19 cellular contexts compared by ENCODE assay signal in genomic region chr7:151433721-151434400, GRCh38. TPM values are rescaled to one million over a fixed set of nuclear protein-coding genes. Genes with fewer than 3 reads are reported as not detected.
DNase-seq lines count a peak whose midpoint lies in the region; ATAC-seq, FAIRE-seq and TF ChIP-seq lines count a peak whose summit lies in the region.
"Had no signal": no experiment of that assay in that cellular context is flagged by ENCODE, and none has a peak within 500 bp of the region (broad histone marks: within the 10 kb centered on the region; RNA-seq: fewer than 3 reads in every experiment).

No MANE protein-coding gene starts in this region.

- H3K36me3 Mint-ChIP-seq in activated CD8-positive, alpha-beta T cell treated with anti-CD3 and anti-CD28 coated beads, Interleukin-2, amount 10 ng/mL, durations not matched to agents 7 days and 5 days (ENCODE audit: low read depth), result no peaks in the 10 kb centered on the region
- H3K36me3 Mint-ChIP-seq: IgD-negative memory B cell had no signal

- no peak overlapping the region for H2AFZ ChIP-seq in DND-41 (ENCODE audit: low read depth, low read length)
- H2AFZ ChIP-seq: GM23248 had no signal

- no peaks in the 10 kb centered on the region for H3K36me3 ChIP-seq in BLaER1 treated with 17β-estradiol and CSF1 and Interleukin-3, amounts not matched to agents 10 nM and 100 nM
- no peaks in the 10 kb centered on the region for H3K36me3 ChIP-seq in DND-41 (ENCODE audit: insufficient read depth, low read length)
- no peaks in the 10 kb centered on the region for H3K36me3 ChIP-seq in ovary
- H3K36me3 ChIP-seq in pancreas, result no peaks in the 10 kb centered on the region
- no peaks in the 10 kb centered on the region for H3K36me3 ChIP-seq in tibial nerve
- H3K36me3 ChIP-seq: SJCRH30 had no signal

- intact Hi-C loops in ovary (cut with DNase I) (no loop called here), pancreas (cut with DNase I) (no loop called here)

- no peak overlapping the region for H3K9ac ChIP-seq in BLaER1 treated with 17β-estradiol and CSF1 and Interleukin-3, amounts not matched to agents 10 nM and 100 nM
- no peak overlapping the region for H3K9ac ChIP-seq in DND-41 (ENCODE audit: low read depth, low read length)
- H3K9ac ChIP-seq: GM23248 had no signal

- no peak overlapping the region for H3K4me3 Mint-ChIP-seq in activated CD8-positive, alpha-beta T cell treated with anti-CD3 and anti-CD28 coated beads, Interleukin-2, amount 10 ng/mL, durations not matched to agents 7 days and 5 days

- H3K27ac Mint-ChIP-seq in activated CD8-positive, alpha-beta T cell treated with anti-CD3 and anti-CD28 coated beads, Interleukin-2, amount 10 ng/mL, durations not matched to agents 7 days and 5 days, result peak overlapping the region; percentile 87
- H3K27ac Mint-ChIP-seq: IgD-negative memory B cell had no signal

- no peak for DNase-seq in DND-41
- no peak for DNase-seq in activated CD8-positive, alpha-beta T cell treated with anti-CD3 and anti-CD28 coated beads, Interleukin-2, amount 10 ng/mL, durations not matched to agents 7 days and 5 days
- peak in 3 of 5 donors; percentile 17 to 28 (median 19) for DNase-seq in ovary
- no peak for DNase-seq in pancreas
- no peak for DNase-seq in nucleus accumbens (lab: John Stamatoyannopoulos, UW)
- DNase-seq in tibial nerve (ENCODE audit: low spot score in 2 of 2), result no peak
- DNase-seq: AML-193; DMS153; GM23248; NCI-H1048; NCI-H146; NCI-H2227 treated with DMSO at 0.1 percent for 48 hours; NCI-H526; NK-92 treated with Interleukin-12 subunit alpha and Interleukin-12 subunit beta, amount 100 ng/mL, for 24 hours; OCI-M1; SJCRH30 had no signal

- no peaks in the 10 kb centered on the region for H3K79me2 ChIP-seq in DND-41 (ENCODE audit: insufficient read depth, low read length)

- H3K27ac ChIP-seq in BLaER1 treated with 17β-estradiol and CSF1 and Interleukin-3, amounts not matched to agents 10 nM and 100 nM, result no peak overlapping the region
- H3K27ac ChIP-seq in DND-41 (ENCODE audit: low read length) (peak overlapping the region; percentile 64), ovary (no peak overlapping the region), pancreas (no peak overlapping the region), tibial nerve (no peak overlapping the region)
- H3K27ac ChIP-seq: GM23248, SJCRH30 had no signal

- ATAC-seq in DND-41 (ENCODE audit: insufficient read depth, low read depth), result no peak
- no peak for ATAC-seq in activated CD8-positive, alpha-beta T cell treated with anti-CD3 and anti-CD28 coated beads, Interleukin-2, amount 10 ng/mL, durations not matched to agents 7 days and 5 days
- ATAC-seq in pancreas, result no peak

- H3K9me3 ChIP-seq in BLaER1 treated with 17β-estradiol and CSF1 and Interleukin-3, amounts not matched to agents 10 nM and 100 nM (replicated peaks in 1 of 11), result no peaks in the 10 kb centered on the region
- H3K9me3 ChIP-seq in DND-41 (ENCODE audit: insufficient read depth, low read length, severe bottlenecking) (no peaks in the 10 kb centered on the region), ovary (no peaks in the 10 kb centered on the region), pancreas (no peaks in the 10 kb centered on the region), tibial nerve (no peaks in the 10 kb centered on the region)
- H3K9me3 ChIP-seq: SJCRH30 had no signal

- peaks cover under 1 to 10% (median 5%) of the 10 kb centered on the region in 11 experiments; a peak in 18 of 22 replicates for H3K27me3 ChIP-seq in BLaER1 treated with 17β-estradiol and CSF1 and Interleukin-3, amounts not matched to agents 10 nM and 100 nM
- H3K27me3 ChIP-seq in DND-41 (ENCODE audit: insufficient read depth, low read length, poor library complexity) (no peaks in the 10 kb centered on the region), ovary (no peaks in the 10 kb centered on the region), pancreas (no peaks in the 10 kb centered on the region), tibial nerve (no peaks in the 10 kb centered on the region)

- no peaks in the 10 kb centered on the region; a peak in 1 of 22 replicates for H4K20me1 ChIP-seq in BLaER1 treated with 17β-estradiol and CSF1 and Interleukin-3, amounts not matched to agents 10 nM and 100 nM
- H4K20me1 ChIP-seq in DND-41 (ENCODE audit: insufficient read depth, low read length), result no peaks in the 10 kb centered on the region

- no peak for TF ChIP-seq POLR2A in ovary (IDR thresholded peaks at IDR 0.05)
- no peak for TF ChIP-seq POLR2A in tibial nerve (IDR thresholded peaks at IDR 0.05)

- WGBS in ovary, 3 donors, result 93 to 95% (median 94%) methylated on average over 15 of the region's 15 CpGs
- 86 to 92% methylated on average over 15 of the region's 15 CpGs for WGBS in pancreas, 2 donors
- 85 to 93% methylated on average over 12 to 15 of the region's 15 CpGs for WGBS in tibial nerve, 2 donors

- POLR2A ChIA-PET in activated CD8-positive, alpha-beta T cell treated with anti-CD3 and anti-CD28 coated beads, Interleukin-2, amount 10 ng/mL, durations not matched to agents 7 days and 5 days (lab: Charles Lee), result interaction anchor here (1.1 to 1.5 kb wide), 2 partner anchors 14 to 22 kb away, joined by 3 read pairs; no protein-coding TSS in a partner anchor

- FAIRE-seq in pancreas (lab: Jason Lieb, UNC), result no peak

- TF ChIP-seq CTCF in DND-41 (IDR thresholded peaks at IDR 0.05; ENCODE audit: borderline replicate concordance, extremely low read depth, low read length, poor library complexity, severe bottlenecking), result no peak
- TF ChIP-seq CTCF in ovary (IDR thresholded peaks at IDR 0.05), result no peak
- no peak for TF ChIP-seq CTCF in pancreas (IDR thresholded peaks at IDR 0.05)
- TF ChIP-seq CTCF in tibial nerve (IDR thresholded peaks at IDR 0.05), result no peak

- H3K4me1 Mint-ChIP-seq in activated CD8-positive, alpha-beta T cell treated with anti-CD3 and anti-CD28 coated beads, Interleukin-2, amount 10 ng/mL, durations not matched to agents 7 days and 5 days (ENCODE audit: low read depth), result peaks cover 43% of the 10 kb centered on the region

- H3K4me1 ChIP-seq in BLaER1 treated with 17β-estradiol and CSF1 and Interleukin-3, amounts not matched to agents 10 nM and 100 nM, result peaks cover 15 to 39% (median 31%) of the 10 kb centered on the region in 10 experiments
- H3K4me1 ChIP-seq in DND-41 (ENCODE audit: insufficient read depth, low read length) (peaks cover 45% of the 10 kb centered on the region), ovary (ENCODE audit: insufficient read depth) (peaks cover 7% of the 10 kb centered on the region), pancreas (peaks cover 0 to 12% (median 0%) of the 10 kb centered on the region in 3 donors), tibial nerve (peaks cover 0 to 37% (median 13%) of the 10 kb centered on the region in 4 donors)

- peak overlapping the region in 6 of 11 experiments; percentile 53 to 73 (median 58); a peak in 8 of 22 replicates for H3K4me2 ChIP-seq in BLaER1 treated with 17β-estradiol and CSF1 and Interleukin-3, amounts not matched to agents 10 nM and 100 nM
- H3K4me2 ChIP-seq in DND-41 (ENCODE audit: insufficient read depth, low read length), result no peak overlapping the region

- CTCF ChIA-PET in activated CD8-positive, alpha-beta T cell treated with anti-CD3 and anti-CD28 coated beads, Interleukin-2, amount 10 ng/mL, durations not matched to agents 7 days and 5 days (lab: Charles Lee), result interaction anchor here (0.8 to 3.2 kb wide), 5 partner anchors 8 to 119 kb away, joined by 4 to 25 read pairs (median 6); no protein-coding TSS in a partner anchor

- H3K27me3 Mint-ChIP-seq in activated CD8-positive, alpha-beta T cell treated with anti-CD3 and anti-CD28 coated beads, Interleukin-2, amount 10 ng/mL, durations not matched to agents 7 days and 5 days (ENCODE audit: low read depth), result no peaks in the 10 kb centered on the region

- TF ChIP-seq EP300 in ovary (IDR thresholded peaks at IDR 0.05) (no peak), tibial nerve (IDR thresholded peaks at IDR 0.05) (no peak)

- no peaks in the 10 kb centered on the region for H3K9me3 Mint-ChIP-seq in activated CD8-positive, alpha-beta T cell treated with anti-CD3 and anti-CD28 coated beads, Interleukin-2, amount 10 ng/mL, durations not matched to agents 7 days and 5 days (ENCODE audit: insufficient read depth)
- H3K9me3 Mint-ChIP-seq: IgD-negative memory B cell had no signal

- H3K4me3 ChIP-seq in BLaER1 treated with 17β-estradiol and CSF1 and Interleukin-3, amounts not matched to agents 10 nM and 100 nM, result no peak overlapping the region
- no peak overlapping the region for H3K4me3 ChIP-seq in DND-41 (ENCODE audit: low read depth in 1 of 2, low read length in 2 of 2)
- H3K4me3 ChIP-seq in ovary, result no peak overlapping the region
- H3K4me3 ChIP-seq in pancreas, result no peak overlapping the region
- no peak overlapping the region for H3K4me3 ChIP-seq in tibial nerve
- H3K4me3 ChIP-seq: GM23248, SJCRH30 had no signal

RNA-seq across cellular contexts. Expression of gene CRYGN, which starts 6.1 kb away (rescaled TPM):
- total RNA-seq in activated CD8-positive, alpha-beta T cell treated with anti-CD3 and anti-CD28 coated beads, Interleukin-2, amount 10 ng/mL, durations not matched to agents 7 days and 5 days, result under 1 TPM; 0.34 to 0.50 TPM
- 1 to 10 TPM in 2 of 7 donors, under 1 TPM in 3, not detected in 2; 0.43 to 2.3 (median 0.95) TPM for total RNA-seq in ovary
- polyA plus RNA-seq in ovary, result under 1 TPM; 0.24 to 0.53 TPM
- total RNA-seq in pancreas, result under 1 TPM in 2 of 6 donors, not detected in 4; 0.09 to 0.18 TPM
- polyA plus RNA-seq in pancreas, result under 1 TPM; 0.07 to 0.08 TPM
- 1 to 10 TPM in 1 of 4 donors, under 1 TPM in 2, not detected in 1; 0.59 to 1.5 (median 0.87) TPM for total RNA-seq in tibial nerve
- total RNA-seq: GM23248, HT1080, SJCRH30 had no signal
- polyA plus RNA-seq: GM23248, IgD-negative memory B cell had no signal

RNA-seq across cellular contexts. Expression of gene WDR86, which starts 24.0 kb away (rescaled TPM):
- total RNA-seq in activated CD8-positive, alpha-beta T cell treated with anti-CD3 and anti-CD28 coated beads, Interleukin-2, amount 10 ng/mL, durations not matched to agents 7 days and 5 days, result under 1 TPM; 0.26 to 0.32 TPM
- total RNA-seq in ovary (10 to 100 TPM in 5 of 7 donors, 1 to 10 TPM in 2; 1.2 to 43.4 (median 19.4) TPM), pancreas (1 to 10 TPM in 3 of 6 donors, under 1 TPM in 3; 0.28 to 1.7 (median 0.90) TPM), tibial nerve (100 to 1,000 TPM in 2 of 4 donors, 10 to 100 TPM in 2; 82.9 to 142 (median 115) TPM)
- polyA plus RNA-seq in ovary (1 to 10 TPM in 1 of 2 donors, under 1 TPM in 1; 0.77 to 3.1 TPM), pancreas (1 to 10 TPM in 1 of 2 donors, under 1 TPM in 1; 0.99 to 1.7 TPM)
- total RNA-seq: GM23248, HT1080 had no signal
- polyA plus RNA-seq: GM23248 had no signal

Comparison
In these comparisons a context has a peak if more than half of its experiments do, and no peak if none do; other contexts are left out.
1. DNase-seq: peak in ovary (3 of 5); none in DND-41 (single experiment), activated CD8-positive, alpha-beta T cell treated with anti-CD3 and anti-CD28 coated beads, Interleukin-2, amount 10 ng/mL, durations not matched to agents 7 days and 5 days (single experiment), pancreas (0 of 6), nucleus accumbens (0 of 56) and tibial nerve (0 of 2).